7 cellular contexts compared by ENCODE assay signal in genomic region chr21:6034820-6035473, GRCh38.
DNase-seq lines count a peak whose midpoint lies in the region; ATAC-seq and TF ChIP-seq lines count a peak whose summit lies in the region.
"Not testable (repeated sequence)": the region's sequence is repeated elsewhere in the genome, so short reads cannot be mapped to it uniquely, and the experiment has no call there.

No MANE protein-coding gene starts in this region.

- H3K36me3 Mint-ChIP-seq in activated naive CD8-positive, alpha-beta T cell treated with anti-CD3 and anti-CD28 coated beads, Interleukin-2, amount 10 ng/mL, durations not matched to agents 7 days and 5 days, result not testable (repeated sequence)

- not testable (repeated sequence) for TF ChIP-seq POLR2A in upper lobe of left lung (IDR thresholded peaks at IDR 0.05)

- ATAC-seq in PC-3 (peak; percentile 69), Right ventricle myocardium superior (ENCODE audit: poor library complexity) (peak; percentile 60), left colon (peak; percentile 61), lung (ENCODE audit: insufficient read depth, low FRiP score) (peak; percentile 17), psoas muscle (peak; percentile 38 to 68 (median 52)), upper lobe of left lung (ENCODE audit: low FRiP score in 2 of 2) (peak; percentile 40 to 74)
- ATAC-seq in activated naive CD8-positive, alpha-beta T cell treated with anti-CD3 and anti-CD28 coated beads, Interleukin-2, amount 10 ng/mL, durations not matched to agents 7 days and 5 days (ENCODE audit: low read depth), result peak; percentile 58

- not testable (repeated sequence) for H3K9me3 ChIP-seq in PC-3 (ENCODE audit: low read length); lung (ENCODE audit: control insufficient read depth in 2 of 2, insufficient read depth in 1 of 2, low read length in 1 of 2); psoas muscle; upper lobe of left lung

- intact Hi-C loops in PC-3 (cut with micrococcal nuclease); Right ventricle myocardium superior (cut with DNase I); left colon (cut with DNase I, micrococcal nuclease); psoas muscle (cut with DNase I): not testable (repeated sequence)

- H3K9ac ChIP-seq in PC-3 (ENCODE audit: low read length), result not testable (repeated sequence)

- not testable (repeated sequence) for H3K27ac ChIP-seq in PC-3 (ENCODE audit: low read length); lung (ENCODE audit: low read depth in 1 of 2, low read length in 1 of 2); psoas muscle; upper lobe of left lung

- not testable (repeated sequence) for H3K27ac Mint-ChIP-seq in activated naive CD8-positive, alpha-beta T cell treated with anti-CD3 and anti-CD28 coated beads, Interleukin-2, amount 10 ng/mL, durations not matched to agents 7 days and 5 days

- TF ChIP-seq CTCF in PC-3 (conservative IDR thresholded peaks at IDR 0.05; ENCODE audit: low read depth, low read length); lung (IDR thresholded peaks at IDR 0.05; ENCODE audit: control extremely low read depth, extremely low read depth); psoas muscle (IDR thresholded peaks at IDR 0.05); upper lobe of left lung (IDR thresholded peaks at IDR 0.05): not testable (repeated sequence)

- H3K9me3 Mint-ChIP-seq in activated naive CD8-positive, alpha-beta T cell treated with anti-CD3 and anti-CD28 coated beads, Interleukin-2, amount 10 ng/mL, durations not matched to agents 7 days and 5 days, result not testable (repeated sequence)

- not testable (repeated sequence) for H3K4me3 ChIP-seq in PC-3 (ENCODE audit: low read length); lung; psoas muscle; upper lobe of left lung

- TF ChIP-seq EP300 in upper lobe of left lung (IDR thresholded peaks at IDR 0.05), result not testable (repeated sequence)

- not testable (repeated sequence) for H3K4me1 Mint-ChIP-seq in activated naive CD8-positive, alpha-beta T cell treated with anti-CD3 and anti-CD28 coated beads, Interleukin-2, amount 10 ng/mL, durations not matched to agents 7 days and 5 days

- POLR2A ChIA-PET in PC-3 (lab: Charles Lee; ENCODE audit: unreplicated experiment); activated naive CD8-positive, alpha-beta T cell treated with anti-CD3 and anti-CD28 coated beads, Interleukin-2, amount 10 ng/mL, durations not matched to agents 7 days and 5 days (lab: Charles Lee): not testable (repeated sequence)

- H4K20me1 ChIP-seq in PC-3 (ENCODE audit: low read length), result not testable (repeated sequence)

- not testable (repeated sequence) for H3K27me3 Mint-ChIP-seq in activated naive CD8-positive, alpha-beta T cell treated with anti-CD3 and anti-CD28 coated beads, Interleukin-2, amount 10 ng/mL, durations not matched to agents 7 days and 5 days

- not testable (repeated sequence) for DNase-seq in PC-3; activated naive CD8-positive, alpha-beta T cell treated with anti-CD3 and anti-CD28 coated beads, Interleukin-2, amount 10 ng/mL, durations not matched to agents 7 days and 5 days; Right ventricle myocardium superior; left colon; lung (ENCODE audit: low spot score); psoas muscle; upper lobe of left lung

- H3K4me3 Mint-ChIP-seq in activated naive CD8-positive, alpha-beta T cell treated with anti-CD3 and anti-CD28 coated beads, Interleukin-2, amount 10 ng/mL, durations not matched to agents 7 days and 5 days, result not testable (repeated sequence)

- not testable (repeated sequence) for H3K9me2 ChIP-seq in PC-3 (replicated peaks; ENCODE audit: low read length)

- H3K4me1 ChIP-seq in PC-3 (ENCODE audit: insufficient read depth, low read length); lung (ENCODE audit: control insufficient read depth in 2 of 2, insufficient read depth in 2 of 2, low read length in 2 of 2); psoas muscle; upper lobe of left lung: not testable (repeated sequence)

- not testable (repeated sequence) for BruUV-seq in PC-3 (replicated peaks; lab: Mats Ljungman, UMichigan)

- H3K79me2 ChIP-seq in PC-3 (ENCODE audit: low read length), result not testable (repeated sequence)

- H2AFZ ChIP-seq in PC-3 (ENCODE audit: low read length), result not testable (repeated sequence)

- not testable (repeated sequence) for H3F3A ChIP-seq in PC-3 (ENCODE audit: low read length, unreplicated experiment)

- CTCF ChIA-PET in PC-3 (lab: Charles Lee), result not testable (repeated sequence)

- H3K27me3 ChIP-seq in PC-3 (ENCODE audit: low read length); lung (ENCODE audit: control insufficient read depth, insufficient read depth); psoas muscle (ENCODE audit: insufficient read depth in 3 of 3, low read length in 2 of 3); upper lobe of left lung: not testable (repeated sequence)

- not testable (repeated sequence) for H3K36me3 ChIP-seq in PC-3 (ENCODE audit: low read depth, low read length); lung (ENCODE audit: control insufficient read depth in 2 of 2, insufficient read depth in 2 of 2, low read length in 2 of 2); psoas muscle (ENCODE audit: insufficient read depth in 1 of 2, low read depth in 1 of 2); upper lobe of left lung

- H3K4me2 ChIP-seq in PC-3 (ENCODE audit: low read length), result not testable (repeated sequence)

- no CpG with 5 or more reads among the region's 15 CpGs for WGBS in lung, 2 donors
- WGBS in psoas muscle, 3 donors, result no CpG with 5 or more reads among the region's 15 CpGs
- WGBS in upper lobe of left lung, 2 donors, result no CpG with 5 or more reads among the region's 15 CpGs

Comparison
In these comparisons a context has a peak if more than half of its experiments do, and no peak if none do; other contexts are left out.
1. ATAC-seq: peak in every context shown above with its lines; median percentile 69 in PC-3; 61 in left colon; 60 in Right ventricle myocardium superior; 58 in activated naive CD8-positive, alpha-beta T cell treated with anti-CD3 and anti-CD28 coated beads, Interleukin-2, amount 10 ng/mL, durations not matched to agents 7 days and 5 days; 57 in upper lobe of left lung; 52 in psoas muscle; 17 in lung.